ENCODE assay signal across 23 cellular contexts in genomic region chr9:127606043-127606442, GRCh38.
"Had no signal": no experiment of that assay in that cellular context is flagged by ENCODE, and none has a peak within 500 bp of the region (broad histone marks: within the 10 kb centered on the region; RNA-seq: fewer than 3 reads in every experiment).

No MANE protein-coding gene starts in this region.

- H3K9me3 ChIP-seq: esophagus muscularis mucosa, gastroesophageal sphincter, heart left ventricle, left lung, lower lobe of right lung had no signal

- ATAC-seq: foreskin keratinocyte; gastroesophageal sphincter; heart left ventricle; left cardiac atrium; left lung; left ventricle myocardium superior; lower lobe of right lung; naive thymus-derived CD4-positive, alpha-beta T cell had no signal

- H3K4me2 ChIP-seq: hepatocyte had no signal

- H3K4me3 ChIP-seq: coronary artery, dorsolateral prefrontal cortex, esophagus muscularis mucosa, gastroesophageal sphincter, heart left ventricle, hepatocyte, left lung, lower lobe of right lung had no signal

- H3K79me2 ChIP-seq: hepatocyte had no signal

- DNase-seq: dermis blood vessel endothelial cell; dorsolateral prefrontal cortex; effector CD4-positive, alpha-beta T cell; effector memory CD4-positive, alpha-beta T cell; foreskin keratinocyte; heart left ventricle; hypothalamus; left cardiac atrium; left lung; left ventricle myocardium superior; lower lobe of right lung; mesenchymal stem cell; midbrain; naive thymus-derived CD4-positive, alpha-beta T cell had no signal

- H3K27ac ChIP-seq: coronary artery, esophagus muscularis mucosa, foreskin keratinocyte, gastroesophageal sphincter, hepatocyte, left lung, lower lobe of right lung had no signal

- H3K4me1 ChIP-seq: foreskin keratinocyte had no signal

- H2AFZ ChIP-seq: hepatocyte had no signal

- H3K27me3 ChIP-seq: dorsolateral prefrontal cortex, esophagus muscularis mucosa, foreskin keratinocyte, gastroesophageal sphincter, heart left ventricle had no signal

- FAIRE-seq: colon, endothelial cell of umbilical vein, frontal cortex, islet of Langerhans, keratinocyte had no signal

- H3K36me3 ChIP-seq: esophagus muscularis mucosa, gastroesophageal sphincter, heart left ventricle, left lung, lower lobe of right lung had no signal
